Comparison of ENCODE assay signal across 8 cellular contexts in the genomic region with DNA sequence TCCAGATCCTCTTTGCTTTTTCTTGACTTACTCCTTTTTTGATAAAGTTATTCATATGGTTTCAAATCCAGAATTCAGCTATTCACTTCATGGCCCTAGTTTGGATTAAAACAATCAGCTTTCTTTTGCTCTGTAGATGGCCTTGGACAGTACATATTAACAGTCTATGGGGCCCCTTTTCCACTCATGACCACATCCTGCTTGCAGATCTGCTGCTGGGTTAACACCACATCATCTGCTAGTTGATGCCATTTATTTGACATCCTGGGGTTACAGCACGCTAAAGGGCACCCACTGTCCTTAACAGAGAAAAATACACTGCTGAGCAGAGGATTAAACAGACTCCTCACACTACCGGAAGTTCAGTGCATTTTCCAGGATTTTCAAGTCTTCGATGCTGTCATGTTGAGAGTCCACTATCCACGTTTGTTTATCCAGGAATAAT. TPM values are rescaled to one million over a fixed set of nuclear protein-coding genes. Genes with fewer than 3 reads are reported as not detected.
A peak's percentile ranks its signal among the peaks of the same experiment; 100 is the strongest.
DNase-seq lines count a peak whose midpoint lies in the region; ATAC-seq and TF ChIP-seq lines count a peak whose summit lies in the region.

No MANE protein-coding gene starts in this region.

- no peak overlapping the region for H2BK120ac ChIP-seq in mesenchymal stem cell (ENCODE audit: low read depth, low read length)

- H3K27me3 ChIP-seq in MM.1S (replicated peaks; ENCODE audit: insufficient read depth, low read length) (no peaks in the 10 kb centered on the region), mesenchymal stem cell (ENCODE audit: control insufficient read depth in 1 of 2, insufficient read depth in 1 of 2, low read length in 2 of 2) (no peaks in the 10 kb centered on the region), thymus (ENCODE audit: control insufficient read depth, insufficient read depth) (no peaks in the 10 kb centered on the region)

- H3K18ac ChIP-seq in mesenchymal stem cell (ENCODE audit: low read depth in 1 of 2, low read length in 2 of 2), result peak overlapping the region; percentile 37 to 66

- no peaks in the 10 kb centered on the region for H4K20me1 ChIP-seq in MM.1S (ENCODE audit: insufficient read depth, low read length)

- H3K14ac ChIP-seq in mesenchymal stem cell (ENCODE audit: low read length in 2 of 2), result no peak overlapping the region

- no peaks in the 10 kb centered on the region for H3K9me2 ChIP-seq in MM.1S (replicated peaks; ENCODE audit: insufficient read depth, low read length)

- H2AFZ ChIP-seq in MM.1S (ENCODE audit: low read length) (peak overlapping the region; percentile 54), mesenchymal stem cell (ENCODE audit: low read depth, low read length) (no peak overlapping the region)

- H3K9me3 ChIP-seq in MM.1S (replicated peaks; ENCODE audit: insufficient read depth, low read length) (no peaks in the 10 kb centered on the region), mesenchymal stem cell (ENCODE audit: control insufficient read depth, low read length) (no peaks in the 10 kb centered on the region), thymus (ENCODE audit: control insufficient read depth) (no peaks in the 10 kb centered on the region)

- peak overlapping the region; percentile 84 for H4K8ac ChIP-seq in mesenchymal stem cell (ENCODE audit: low read length)

- H2AK5ac ChIP-seq in mesenchymal stem cell (ENCODE audit: low read length, severe bottlenecking), result no peak overlapping the region

- TF ChIP-seq CTCF in GM12865 (IDR thresholded peaks at IDR 0.05; ENCODE audit: insufficient read depth, low read depth, low read length, missing control alignments) (no peak), MM.1S (IDR thresholded peaks at IDR 0.05; ENCODE audit: low read length) (no peak)

- no peak overlapping the region for H4K91ac ChIP-seq in mesenchymal stem cell (ENCODE audit: low read length)

- H3K9ac ChIP-seq in MM.1S (ENCODE audit: low read length), result no peak overlapping the region
- peak overlapping the region; percentile 99 for H3K9ac ChIP-seq in mesenchymal stem cell (ENCODE audit: low read length)

- no peak overlapping the region for H2BK15ac ChIP-seq in mesenchymal stem cell (ENCODE audit: low read depth, poor library complexity, severe bottlenecking)

- H3K4me3 ChIP-seq in GM12865 (ENCODE audit: low read depth, low read length) (peak overlapping the region; percentile 99), MM.1S (ENCODE audit: low read length) (peak overlapping the region; percentile 74; the same call in 1 of the 2 replicates), mesenchymal stem cell (ENCODE audit: insufficient read depth in 1 of 2, low read depth in 1 of 2, low read length in 2 of 2) (peak overlapping the region in 1 of 2 experiments; percentile 86), thymus (ENCODE audit: low read length) (no peak overlapping the region)

- H3K27ac ChIP-seq in MM.1S (ENCODE audit: low read length) (no peak overlapping the region; the same call in 1 of the 2 replicates), mesenchymal stem cell (ENCODE audit: low read length, poor library complexity, severe bottlenecking) (no peak overlapping the region), thymus (ENCODE audit: low read depth) (peak overlapping the region; percentile 76)

- intact Hi-C loops in posterior vena cava (cut with DNase I), result no loop called here

- peaks cover 26% of the 10 kb centered on the region for H3F3A ChIP-seq in MM.1S (ENCODE audit: insufficient read depth, low read length)

- 61% methylated on average over 4 of the region's 4 CpGs for WGBS in mesenchymal stem cell
- WGBS in thymus, result 17% methylated on average over 4 of the region's 4 CpGs

- ATAC-seq in GM21723 (IDR thresholded peaks at IDR 0.05; ENCODE audit: unreplicated experiment), result peak; percentile 72

- H3K79me1 ChIP-seq in mesenchymal stem cell (replicated peaks; ENCODE audit: low read length, poor library complexity, severe bottlenecking), result peaks cover 5% of the 10 kb centered on the region

- H3K4ac ChIP-seq in mesenchymal stem cell (ENCODE audit: low read depth in 1 of 2, low read length in 2 of 2), result peak overlapping the region; percentile 66 to 75

- peaks cover 20% of the 10 kb centered on the region for H3K4me1 ChIP-seq in MM.1S (ENCODE audit: low read length)
- H3K4me1 ChIP-seq in mesenchymal stem cell (ENCODE audit: control insufficient read depth, insufficient read depth, low read depth, low read length), result peaks cover 5% of the 10 kb centered on the region
- peaks cover 7% of the 10 kb centered on the region for H3K4me1 ChIP-seq in thymus (ENCODE audit: control insufficient read depth, insufficient read depth, low read length)

- H3K4me2 ChIP-seq in MM.1S (ENCODE audit: low read depth, low read length), result peak overlapping the region; percentile 57
- H3K4me2 ChIP-seq in mesenchymal stem cell (ENCODE audit: low read length, poor library complexity, severe bottlenecking), result no peak overlapping the region

- H3K23ac ChIP-seq in mesenchymal stem cell (ENCODE audit: low read length in 2 of 2), result no peak overlapping the region

- no peak overlapping the region for H2BK5ac ChIP-seq in mesenchymal stem cell (ENCODE audit: low read depth, low read length, poor library complexity, severe bottlenecking)

- H3K79me2 ChIP-seq in MM.1S (ENCODE audit: low read length), result peaks cover 40% of the 10 kb centered on the region

- H2BK12ac ChIP-seq in mesenchymal stem cell (ENCODE audit: low read length in 2 of 2), result peak overlapping the region in 1 of 2 experiments; percentile 72

- H3K36me3 ChIP-seq in MM.1S (replicated peaks; ENCODE audit: insufficient read depth, low read length), result peaks cover 4% of the 10 kb centered on the region; the same call in 1 of the 2 replicates
- H3K36me3 ChIP-seq in mesenchymal stem cell (ENCODE audit: control insufficient read depth in 1 of 2, insufficient read depth in 2 of 2, low read depth in 1 of 2, low read length in 2 of 2), result peaks cover 0 to 24% of the 10 kb centered on the region in 2 experiments
- H3K36me3 ChIP-seq in thymus (ENCODE audit: control insufficient read depth, insufficient read depth), result no peaks in the 10 kb centered on the region

- DNase-seq in GM12865 (ENCODE audit: low read depth) (peak; percentile 91), MM.1S (peak; percentile 63), mesenchymal stem cell (peak; percentile 71), posterior vena cava (ENCODE audit: low spot score) (no peak), NCI-H2107 treated with DMSO at 0.1 percent for 48 hours (lab: John Stamatoyannopoulos, UW; ENCODE audit: unreplicated experiment) (no peak)
- peak; percentile 37 for DNase-seq in activated effector memory CD4-positive, alpha-beta T cell treated with Interleukin-2 at 50 U/mL for 16 hours

RNA-seq across cellular contexts. Expression of a gene that starts 0.9 kb away (rescaled TPM):
- polyA plus RNA-seq in mesenchymal stem cell (2013, experiment 1 of 2), result 194 TPM
- polyA plus RNA-seq in mesenchymal stem cell (2013, experiment 2 of 2), result 191 TPM
- polyA plus RNA-seq in thymus, result 254 TPM
- 10 to 100 TPM; 99.0 to 99.6 TPM for total RNA-seq in posterior vena cava

Comparison
In these comparisons a context has a peak if more than half of its experiments do, and no peak if none do; other contexts are left out.
1. DNase-seq: peak in GM12865 (single experiment), MM.1S (single experiment), activated effector memory CD4-positive, alpha-beta T cell treated with Interleukin-2 at 50 U/mL for 16 hours (single experiment) and mesenchymal stem cell (single experiment); none in posterior vena cava (single experiment) and NCI-H2107 treated with DMSO at 0.1 percent for 48 hours (single experiment).